Comparison of ENCODE assay signal across 12 cellular contexts in genomic region chr17:41451154-41451728, GRCh38. TPM values are rescaled to one million over a fixed set of nuclear protein-coding genes. Genes with fewer than 3 reads are reported as not detected.
DNase-seq lines count a peak whose midpoint lies in the region; ATAC-seq and TF ChIP-seq lines count a peak whose summit lies in the region.
"Had no signal": no experiment of that assay in that cellular context is flagged by ENCODE, and none has a peak within 500 bp of the region (broad histone marks: within the 10 kb centered on the region; RNA-seq: fewer than 3 reads in every experiment).

No MANE protein-coding gene starts in this region.

- DNase-seq in A172 (ENCODE audit: low spot score) = peak; percentile 50
- peak; percentile 62 for DNase-seq in ELR (ENCODE audit: low read depth)
- peak; percentile 89 for DNase-seq in NCI-H226
- DNase-seq in fibroblast of peridontal ligament (ENCODE audit: extremely low read depth) = peak; percentile 38
- no peak for DNase-seq in SIG-M5 (lab: John Stamatoyannopoulos, UW)
- DNase-seq: 8988T, DMS153, Karpas-422 had no signal

- ATAC-seq in GM18505 (IDR thresholded peaks at IDR 0.05; ENCODE audit: unreplicated experiment) = no peak
- no peak for ATAC-seq in GM18868 (IDR thresholded peaks at IDR 0.05; ENCODE audit: unreplicated experiment)
- ATAC-seq in HG03095 (IDR thresholded peaks at IDR 0.05; ENCODE audit: unreplicated experiment) = no peak

- no peak for TF ChIP-seq POLR2A in GM18505 (IDR thresholded peaks at IDR 0.05; ENCODE audit: borderline replicate concordance, extremely low read depth, insufficient read depth, insufficient read length)

RNA-seq across cellular contexts. Expression of gene KRT38, which starts 10.5 kb away (rescaled TPM):
- not detected in 2 replicates for total RNA-seq in A172 (2014; rRNA removed; shearing (Covaris generic))
- total RNA-seq: G401 had no signal

RNA-seq across cellular contexts. Expression of gene KRT32, which starts 15.9 kb away (rescaled TPM):
- 0.12 TPM in 1 of 2 replicates, not detected in the other for total RNA-seq in A172 (2014; rRNA removed; shearing (Covaris generic))
- total RNA-seq: G401 had no signal

RNA-seq across cellular contexts. Expression of gene KRT37, which starts 26.9 kb away (rescaled TPM):
- total RNA-seq in A172 (2014; rRNA removed; shearing (Covaris generic)) = not detected in 2 replicates
- total RNA-seq: G401 had no signal

RNA-seq across cellular contexts. Expression of gene KRT35, which starts 29.7 kb away (rescaled TPM):
- total RNA-seq in A172 (2014; rRNA removed; shearing (Covaris generic)) = not detected in 2 replicates
- total RNA-seq: G401 had no signal

RNA-seq across cellular contexts. Expression of gene KRT36, which starts 38.5 kb away (rescaled TPM):
- total RNA-seq in A172 (2014; rRNA removed; shearing (Covaris generic)) = 0.05 TPM in 1 of 2 replicates, not detected in the other
- total RNA-seq: G401 had no signal
